In genomic region chr2:201157694-201158093, GRCh38 we compare ENCODE assay signal across 8 cellular contexts. TPM values are rescaled to one million over a fixed set of nuclear protein-coding genes. Genes with fewer than 3 reads are reported as not detected.
DNase-seq lines count a peak whose midpoint lies in the region; ATAC-seq, FAIRE-seq and TF ChIP-seq lines count a peak whose summit lies in the region.

No MANE protein-coding gene starts in this region.

- DNase-seq in AML-193 (lab: John Stamatoyannopoulos, UW) (peak; percentile 71 to 78), Karpas-422 (no peak), NCI-H1417 treated with DMSO at 0.1 percent for 48 hours (lab: John Stamatoyannopoulos, UW) (no peak), H54 (ENCODE audit: insufficient read length, low spot score) (no peak), HEK293T (ENCODE audit: extremely low spot score) (no peak)
- DNase-seq in central memory CD8-positive, alpha-beta T cell (ENCODE audit: low spot score in 2 of 2), result no peak

- peak overlapping the region; percentile 52 for H3K27ac Mint-ChIP-seq in central memory CD8-positive, alpha-beta T cell (ENCODE audit: low read depth)
- H3K27ac Mint-ChIP-seq in nephron, result peak overlapping the region; percentile 25 to 69 (median 50)

- H3K36me3 Mint-ChIP-seq in central memory CD8-positive, alpha-beta T cell (ENCODE audit: insufficient read depth), result peaks cover 77% of the 10 kb centered on the region
- peaks cover 3% of the 10 kb centered on the region for H3K36me3 Mint-ChIP-seq in nephron (ENCODE audit: low read depth)

- CTCF ChIA-PET in HEK293T (lab: Yijun Ruan, JAX), result interaction anchor here (0.7 to 2.0 kb wide), 10 partner anchors 18 to 256 kb away, joined by 3 to 8 read pairs (median 4); partner anchors contain the start of genes CFLAR and ORC2

- H2AFZ ChIP-seq in Karpas-422 (ENCODE audit: low read length), result no peak overlapping the region

- H3K9me2 ChIP-seq in Karpas-422 (replicated peaks; ENCODE audit: insufficient read depth, low read length), result no peaks in the 10 kb centered on the region

- peak overlapping the region; percentile 10; the same call in 1 of the 2 replicates for H3K4me3 ChIP-seq in Karpas-422 (ENCODE audit: low read length)

- peak; percentile 6 for ATAC-seq in GM21447 (IDR thresholded peaks at IDR 0.05; ENCODE audit: unreplicated experiment)
- ATAC-seq in central memory CD8-positive, alpha-beta T cell (replicated peaks; ENCODE audit: extremely low read depth, poor library complexity, severe bottlenecking), result no peak

- H3K79me2 ChIP-seq in Karpas-422 (ENCODE audit: low read length), result no peaks in the 10 kb centered on the region

- POLR2A ChIA-PET in HEK293T (lab: Yijun Ruan, JAX), result interaction anchor here (1.1 to 1.4 kb wide), 3 partner anchors 25 to 194 kb away, joined by 3 to 7 read pairs (median 5); partner anchors contain the start of genes CASP10, CFLAR and ORC2

- H3K4me2 ChIP-seq in Karpas-422 (ENCODE audit: low read depth, low read length, poor library complexity, severe bottlenecking), result peak overlapping the region; percentile 55

- H3K4me3 Mint-ChIP-seq in central memory CD8-positive, alpha-beta T cell, result no peak overlapping the region
- H3K4me3 Mint-ChIP-seq in nephron, result no peak overlapping the region

- H3K9me3 ChIP-seq in Karpas-422 (ENCODE audit: low read length), result no peaks in the 10 kb centered on the region

- H3K27me3 ChIP-seq in Karpas-422 (ENCODE audit: low read length), result no peaks in the 10 kb centered on the region

- peaks cover 7% of the 10 kb centered on the region for H3K36me3 ChIP-seq in Karpas-422 (ENCODE audit: insufficient read depth, low read length)

- peaks cover 56% of the 10 kb centered on the region for H3K4me1 ChIP-seq in Karpas-422 (ENCODE audit: low read length)

- FAIRE-seq in H54 (lab: Jason Lieb, UNC), result no peak

- H4K20me1 ChIP-seq in Karpas-422 (ENCODE audit: insufficient read depth, low read depth, low read length), result no peaks in the 10 kb centered on the region

- H3K27me3 Mint-ChIP-seq in central memory CD8-positive, alpha-beta T cell, result no peaks in the 10 kb centered on the region
- no peaks in the 10 kb centered on the region for H3K27me3 Mint-ChIP-seq in nephron (ENCODE audit: low read depth)

- TF ChIP-seq POLR2A in H54 (IDR thresholded peaks at IDR 0.05; ENCODE audit: low read depth, low read length), result no peak

- no peaks in the 10 kb centered on the region for H3K9me3 Mint-ChIP-seq in central memory CD8-positive, alpha-beta T cell
- no peaks in the 10 kb centered on the region for H3K9me3 Mint-ChIP-seq in nephron

- peak overlapping the region; percentile 91 for H3K27ac ChIP-seq in Karpas-422 (ENCODE audit: low read length)

- TF ChIP-seq CTCF in nephron (IDR thresholded peaks at IDR 0.05; ENCODE audit: unreplicated experiment in 3 of 3), result no peak

- peaks cover 41% of the 10 kb centered on the region for H3K4me1 Mint-ChIP-seq in central memory CD8-positive, alpha-beta T cell
- peaks cover 9% of the 10 kb centered on the region for H3K4me1 Mint-ChIP-seq in nephron

- peak overlapping the region; percentile 39 for H3K9ac ChIP-seq in Karpas-422 (ENCODE audit: low read length)

TF ChIP-seq in HEK293T, 16 proteins besides CTCF, POLR2A, EP300 and RAD21:
- TF ChIP-seq ELF4 (IDR thresholded peaks at IDR 0.05) (no peak), NFRKB (IDR thresholded peaks at IDR 0.05) (no peak)

RNA-seq across cellular contexts. Expression of gene CASP10, which starts 25.2 kb away (rescaled TPM):
- total RNA-seq in Karpas-422 (2014; rRNA removed; shearing (Covaris generic); ENCODE audit: low replicate concordance), result 0.48 and 5.2 TPM in 2 replicates

RNA-seq across cellular contexts. Expression of gene CFLAR, which starts 41.7 kb away (rescaled TPM):
- 62.6 and 63.5 TPM in 2 replicates for total RNA-seq in Karpas-422 (2014; rRNA removed; shearing (Covaris generic); ENCODE audit: low replicate concordance)

Comparison
In these comparisons a context has a peak if more than half of its experiments do, and no peak if none do; other contexts are left out.
1. DNase-seq: peak in AML-193 (2 of 2); none in Karpas-422 (single experiment), central memory CD8-positive, alpha-beta T cell (0 of 2), NCI-H1417 treated with DMSO at 0.1 percent for 48 hours (single experiment), H54 (single experiment) and HEK293T (single experiment).